Comparison of ENCODE assay signal across 23 cellular contexts in genomic region chr3:42735609-42736008, GRCh38. TPM values are rescaled to one million over a fixed set of nuclear protein-coding genes. Genes with fewer than 3 reads are reported as not detected.
"Had no signal": no experiment of that assay in that cellular context is flagged by ENCODE, and none has a peak within 500 bp of the region (broad histone marks: within the 10 kb centered on the region; RNA-seq: fewer than 3 reads in every experiment).

No MANE protein-coding gene starts in this region.

- FAIRE-seq: astrocyte, endothelial cell of umbilical vein had no signal

- H3K9ac ChIP-seq: parathyroid adenoma had no signal

- H3K36me3 ChIP-seq: esophagus squamous epithelium, tibial nerve, vagina had no signal

- H3K27ac ChIP-seq: esophagus squamous epithelium, parathyroid adenoma, vagina, VCaP had no signal

- H3K27me3 ChIP-seq: esophagus squamous epithelium, tibial nerve, vagina had no signal

- H3K27ac Mint-ChIP-seq: activated CD8-positive, alpha-beta T cell treated with anti-CD3 and anti-CD28 coated beads, Interleukin-2, amount 10 ng/mL, durations not matched to agents 7 days and 5 days; activated naive CD4-positive, alpha-beta T cell treated with anti-CD3 and anti-CD28 coated beads, Interleukin-2, amount 10 ng/mL, durations not matched to agents 7 days and 5 days; activated T-helper 17 cell treated with anti-CD3 and anti-CD28 coated beads, Interleukin-2, amount 50 U/mL, for 72 hours; naive thymus-derived CD4-positive, alpha-beta T cell; stimulated activated naive B cell treated with anti-CD40 and anti-IgM and Interleukin-4, amounts not matched to agents 10 μg/mL and 1 μg/mL and 100 μg/mL, for 72 hours had no signal

- H3K79me2 ChIP-seq: parathyroid adenoma had no signal

- H3K4me1 ChIP-seq: vagina had no signal

- H3K4me3 ChIP-seq: esophagus squamous epithelium, mucosa of descending colon, tibial nerve, vagina had no signal

- H3K27me3 Mint-ChIP-seq: activated T-helper 17 cell treated with anti-CD3 and anti-CD28 coated beads, Interleukin-2, amount 50 U/mL, for 72 hours; stimulated activated naive B cell treated with anti-CD40 and anti-IgM and Interleukin-4, amounts not matched to agents 10 μg/mL and 1 μg/mL and 100 μg/mL, for 72 hours had no signal

- DNase-seq: activated CD8-positive, alpha-beta T cell treated with anti-CD3 and anti-CD28 coated beads, Interleukin-2, amount 10 ng/mL, durations not matched to agents 7 days and 5 days; activated naive CD4-positive, alpha-beta T cell treated with anti-CD3 and anti-CD28 coated beads, Interleukin-2, amount 10 ng/mL, durations not matched to agents 7 days and 5 days; activated T-cell treated with anti-CD3 and anti-CD28 coated beads for 4 hours; effector CD4-positive, alpha-beta T cell; esophagus squamous epithelium; hippocampal formation; mucosa of descending colon; naive thymus-derived CD4-positive, alpha-beta T cell; stimulated activated CD4-positive, alpha-beta T cell treated with anti-CD3 and anti-CD28 coated beads, Interleukin-2, amount 100 ng/mL, for 48 hours; stimulated activated naive B cell treated with anti-CD40 and anti-IgM and Interleukin-4, amounts not matched to agents 10 μg/mL and 1 μg/mL and 100 μg/mL, for 72 hours had no signal

- H3K4me3 Mint-ChIP-seq: activated CD8-positive, alpha-beta T cell treated with anti-CD3 and anti-CD28 coated beads, Interleukin-2, amount 10 ng/mL, durations not matched to agents 7 days and 5 days; activated naive CD4-positive, alpha-beta T cell treated with anti-CD3 and anti-CD28 coated beads, Interleukin-2, amount 10 ng/mL, durations not matched to agents 7 days and 5 days; activated T-helper 17 cell treated with anti-CD3 and anti-CD28 coated beads, Interleukin-2, amount 50 U/mL, for 72 hours; naive thymus-derived CD4-positive, alpha-beta T cell; stimulated activated naive B cell treated with anti-CD40 and anti-IgM and Interleukin-4, amounts not matched to agents 10 μg/mL and 1 μg/mL and 100 μg/mL, for 72 hours had no signal

- H2AFZ ChIP-seq: parathyroid adenoma had no signal

- H3K9me3 ChIP-seq: esophagus squamous epithelium, mucosa of descending colon, tibial nerve, vagina had no signal

- H3K36me3 Mint-ChIP-seq: activated naive CD4-positive, alpha-beta T cell treated with anti-CD3 and anti-CD28 coated beads, Interleukin-2, amount 10 ng/mL, durations not matched to agents 7 days and 5 days; naive thymus-derived CD4-positive, alpha-beta T cell had no signal

- H3K9me3 Mint-ChIP-seq: activated naive CD4-positive, alpha-beta T cell treated with anti-CD3 and anti-CD28 coated beads, Interleukin-2, amount 10 ng/mL, durations not matched to agents 7 days and 5 days; activated T-helper 17 cell treated with anti-CD3 and anti-CD28 coated beads, Interleukin-2, amount 50 U/mL, for 72 hours; stimulated activated naive B cell treated with anti-CD40 and anti-IgM and Interleukin-4, amounts not matched to agents 10 μg/mL and 1 μg/mL and 100 μg/mL, for 72 hours had no signal

- H3K4me1 Mint-ChIP-seq: activated naive CD4-positive, alpha-beta T cell treated with anti-CD3 and anti-CD28 coated beads, Interleukin-2, amount 10 ng/mL, durations not matched to agents 7 days and 5 days; activated T-helper 17 cell treated with anti-CD3 and anti-CD28 coated beads, Interleukin-2, amount 50 U/mL, for 72 hours; naive thymus-derived CD4-positive, alpha-beta T cell had no signal

- ATAC-seq: activated CD8-positive, alpha-beta T cell treated with anti-CD3 and anti-CD28 coated beads, Interleukin-2, amount 10 ng/mL, durations not matched to agents 7 days and 5 days; activated T-helper 17 cell treated with anti-CD3 and anti-CD28 coated beads, Interleukin-2, amount 50 U/mL, for 72 hours; mucosa of descending colon; naive thymus-derived CD4-positive, alpha-beta T cell; SK-N-SH treated with all-trans-retinoic acid at 6 μM for 48 hours; stimulated activated naive B cell treated with anti-CD40 and anti-IgM and Interleukin-4, amounts not matched to agents 10 μg/mL and 1 μg/mL and 100 μg/mL, for 72 hours had no signal

RNA-seq across cellular contexts. Expression of gene HHATL, which starts 33.0 kb away (rescaled TPM):
- total RNA-seq: activated CD8-positive, alpha-beta T cell treated with anti-CD3 and anti-CD28 coated beads, Interleukin-2, amount 10 ng/mL, durations not matched to agents 7 days and 5 days; activated T-helper 17 cell treated with anti-CD3 and anti-CD28 coated beads, Interleukin-2, amount 50 U/mL, for 72 hours; astrocyte; bronchial epithelial cell; endothelial cell of umbilical vein; esophagus squamous epithelium; fibroblast of villous mesenchyme; lung microvascular endothelial cell; naive thymus-derived CD4-positive, alpha-beta T cell; T-helper 1 cell treated with Interleukin-12 subunit alpha and Interleukin-12 subunit beta and Interleukin-4 antibody, amounts not matched to agents 30 ng/mL and 1 ng/mL, for 36 hours; vagina had no signal
- polyA plus RNA-seq: endothelial cell of umbilical vein; naive thymus-derived CD4-positive, alpha-beta T cell had no signal

RNA-seq across cellular contexts. Expression of gene CCDC13, which starts 37.4 kb away (rescaled TPM):
- total RNA-seq: skeletal muscle tissue had no signal
- polyA plus RNA-seq: naive thymus-derived CD4-positive, alpha-beta T cell had no signal

RNA-seq across cellular contexts. Expression of gene KLHL40, which starts 50.3 kb away (rescaled TPM):
- total RNA-seq: activated CD8-positive, alpha-beta T cell treated with anti-CD3 and anti-CD28 coated beads, Interleukin-2, amount 10 ng/mL, durations not matched to agents 7 days and 5 days; activated T-helper 17 cell treated with anti-CD3 and anti-CD28 coated beads, Interleukin-2, amount 50 U/mL, for 72 hours; astrocyte; bronchial epithelial cell; endothelial cell of umbilical vein; esophagus squamous epithelium; fibroblast of villous mesenchyme; lung microvascular endothelial cell; mucosa of descending colon; naive thymus-derived CD4-positive, alpha-beta T cell; T-helper 1 cell treated with Interleukin-12 subunit alpha and Interleukin-12 subunit beta and Interleukin-4 antibody, amounts not matched to agents 30 ng/mL and 1 ng/mL, for 36 hours; vagina had no signal
- polyA plus RNA-seq: endothelial cell of umbilical vein; naive thymus-derived CD4-positive, alpha-beta T cell had no signal
